21 cellular contexts compared by ENCODE assay signal in the genomic region with DNA sequence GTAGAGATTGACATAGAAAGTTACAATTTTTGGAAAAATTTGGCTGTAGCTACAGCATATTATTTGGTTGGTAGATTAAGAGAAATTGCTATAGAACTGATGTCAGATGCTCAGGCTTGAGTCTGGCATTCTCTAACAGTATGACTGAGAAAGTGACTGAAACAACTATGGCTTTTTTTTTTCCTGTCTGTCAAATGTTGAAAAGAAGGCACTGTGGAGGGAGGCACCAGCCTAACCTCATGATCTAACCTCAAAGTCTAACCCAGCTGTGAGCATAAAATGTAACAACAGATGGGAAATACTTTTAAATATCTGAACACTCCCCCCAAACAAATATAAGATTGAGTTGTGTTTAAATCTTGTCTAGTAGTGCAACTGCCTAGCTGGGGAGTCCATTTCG.
"Had no signal": no experiment of that assay in that cellular context is flagged by ENCODE, and none has a peak within 500 bp of the region (broad histone marks: within the 10 kb centered on the region; RNA-seq: fewer than 3 reads in every experiment).

No MANE protein-coding gene starts in this region.

- H3K27me3 ChIP-seq: esophagus muscularis mucosa, gastroesophageal sphincter, left lung, neutrophil, right atrium auricular region, sigmoid colon, stomach, transverse colon had no signal

- H3K4me3 ChIP-seq: esophagus muscularis mucosa, gastroesophageal sphincter, left lung, lower lobe of right lung, right atrium auricular region, sigmoid colon, skin epidermis, stomach, thoracic aorta, transverse colon had no signal

- H3K36me3 ChIP-seq: esophagus muscularis mucosa, gastroesophageal sphincter, left lung, lower lobe of right lung, neutrophil, right atrium auricular region, sigmoid colon, stomach, thoracic aorta, transverse colon had no signal

- DNase-seq: effector memory CD8-positive, alpha-beta T cell; glutamatergic neuron; immature natural killer cell; left lung; lower lobe of right lung; posterior cingulate gyrus; sigmoid colon; stimulated activated CD4-positive, alpha-beta T cell treated with anti-CD3 and anti-CD28 coated beads, Interleukin-12 subunit alpha, Interleukin-12 subunit beta, amount 100 ng/mL, for 4 hours; stimulated activated naive CD4-positive, alpha-beta T cell; stomach; substantia nigra; transverse colon had no signal

- H3K4me1 ChIP-seq: esophagus muscularis mucosa, gastroesophageal sphincter, left lung, lower lobe of right lung, right atrium auricular region, sigmoid colon, stomach, transverse colon had no signal

- ATAC-seq: effector memory CD8-positive, alpha-beta T cell; gastroesophageal sphincter; left lung; lower lobe of right lung; natural killer cell treated with Interleukin-12 subunit alpha and Interleukin-12 subunit beta and Interleukin-15 and Interleukin-18, amount 100 ng/mL, for 72 hours had no signal

- FAIRE-seq: colon, keratinocyte had no signal

- H3K9me3 ChIP-seq: esophagus muscularis mucosa, gastroesophageal sphincter, left lung, lower lobe of right lung, neutrophil, right atrium auricular region, sigmoid colon, stomach, thoracic aorta, transverse colon had no signal
